ENCODE assay signal across 8 cellular contexts in the genomic region with DNA sequence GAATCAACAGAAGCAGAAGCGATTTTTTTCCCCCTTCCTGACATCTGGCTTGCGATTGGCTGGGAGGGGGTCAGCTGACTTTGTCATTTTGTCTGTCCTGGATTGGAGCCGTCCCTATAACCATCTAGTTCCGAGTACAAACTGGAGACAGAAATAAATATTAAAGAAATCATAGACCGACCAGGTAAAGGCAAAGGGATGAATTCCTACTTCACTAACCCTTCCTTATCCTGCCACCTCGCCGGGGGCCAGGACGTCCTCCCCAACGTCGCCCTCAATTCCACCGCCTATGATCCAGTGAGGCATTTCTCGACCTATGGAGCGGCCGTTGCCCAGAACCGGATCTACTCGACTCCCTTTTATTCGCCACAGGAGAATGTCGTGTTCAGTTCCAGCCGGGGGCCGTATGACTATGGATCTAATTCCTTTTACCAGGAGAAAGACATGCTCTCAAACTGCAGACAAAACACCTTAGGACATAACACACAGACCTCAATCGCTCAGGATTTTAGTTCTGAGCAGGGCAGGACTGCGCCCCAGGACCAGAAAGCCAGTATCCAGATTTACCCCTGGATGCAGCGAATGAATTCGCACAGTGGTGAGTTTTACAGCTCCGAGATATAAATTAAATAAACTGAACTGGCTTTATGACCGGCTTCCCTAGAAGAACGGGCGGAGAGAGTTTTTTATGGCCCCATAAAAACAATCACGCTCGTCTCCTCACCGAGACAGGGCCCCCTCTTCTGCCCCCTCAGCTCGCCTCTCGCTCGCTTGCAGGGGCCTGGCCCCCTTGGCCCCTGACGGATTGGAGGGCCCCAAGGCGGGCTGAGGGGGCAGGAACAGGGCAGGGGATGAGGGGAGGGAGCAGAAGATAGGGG. TPM values are rescaled to one million over a fixed set of nuclear protein-coding genes. Genes with fewer than 3 reads are reported as not detected.
A peak's percentile ranks its signal among the peaks of the same experiment; 100 is the strongest.
DNase-seq lines count a peak whose midpoint lies in the region; ATAC-seq, FAIRE-seq and TF ChIP-seq lines count a peak whose summit lies in the region.

A gene (plus strand): TSS at position 117 of the 878 bp plus-strand sequence. CDS start 82 bp downstream, at position 199.

- FAIRE-seq in D721Med (lab: Jason Lieb, UNC), result no peak

- no peak within 1 kb of the TSS for H3K27ac ChIP-seq in upper lobe of right lung

- no peak for TF ChIP-seq CTCF in upper lobe of right lung (IDR thresholded peaks at IDR 0.05)
- no peak for TF ChIP-seq CTCF in D721Med (IDR thresholded peaks at IDR 0.05; ENCODE audit: insufficient read depth, missing control alignments)

- peak within 1 kb of the TSS; percentile 36 for H3K4me3 ChIP-seq in upper lobe of right lung

- H3K9me3 ChIP-seq in T-helper 17 cell (ENCODE audit: control insufficient read depth, low read length, poor library complexity, severe bottlenecking) (peaks cover 12% of the 10 kb centered on the region), upper lobe of right lung (no peaks in the 10 kb centered on the region)

- peaks cover 92% of the 10 kb centered on the region for H3K27me3 ChIP-seq in upper lobe of right lung

- no peaks in the 10 kb centered on the region for H3K36me3 Mint-ChIP-seq in activated naive CD8-positive, alpha-beta T cell
- H3K36me3 Mint-ChIP-seq in activated naive CD8-positive, alpha-beta T cell treated with anti-CD3 and anti-CD28 coated beads, Interleukin-2, amount 50 U/mL, for 24 hours (ENCODE audit: low read depth), result no peaks in the 10 kb centered on the region
- H3K36me3 Mint-ChIP-seq in T-helper 17 cell (ENCODE audit: low read depth), result peaks cover 5% of the 10 kb centered on the region

- no peaks in the 10 kb centered on the region for H3K9me3 Mint-ChIP-seq in activated naive CD8-positive, alpha-beta T cell (ENCODE audit: low read depth)
- H3K9me3 Mint-ChIP-seq in activated naive CD8-positive, alpha-beta T cell treated with anti-CD3 and anti-CD28 coated beads, Interleukin-2, amount 50 U/mL, for 24 hours, result no peaks in the 10 kb centered on the region

- H3K4me3 Mint-ChIP-seq in activated naive CD8-positive, alpha-beta T cell, result peak within 1 kb of the TSS; percentile 37
- H3K4me3 Mint-ChIP-seq in activated naive CD8-positive, alpha-beta T cell treated with anti-CD3 and anti-CD28 coated beads, Interleukin-2, amount 50 U/mL, for 24 hours, result no peak within 1 kb of the TSS
- H3K4me3 Mint-ChIP-seq in T-helper 17 cell, result no peak within 1 kb of the TSS

- no peak for DNase-seq in activated naive CD8-positive, alpha-beta T cell treated with anti-CD3 and anti-CD28 coated beads, Interleukin-2, amount 50 U/mL, for 24 hours
- DNase-seq in T-helper 17 cell (no peak), kidney tubule cell (ENCODE audit: low spot score) (peak; percentile 46), upper lobe of right lung (no peak), D721Med (ENCODE audit: insufficient read length, low spot score) (no peak)

- no peak for ATAC-seq in activated naive CD8-positive, alpha-beta T cell treated with anti-CD3 and anti-CD28 coated beads, Interleukin-2, amount 50 U/mL, for 24 hours
- no peak for ATAC-seq in T-helper 17 cell
- ATAC-seq in upper lobe of right lung, result no peak
- no peak for ATAC-seq in HG02763 (IDR thresholded peaks at IDR 0.05; ENCODE audit: unreplicated experiment)
- ATAC-seq in GM21526 (IDR thresholded peaks at IDR 0.05; ENCODE audit: low FRiP score, unreplicated experiment), result no peak

- no peak within 1 kb of the TSS for H3K27ac Mint-ChIP-seq in activated naive CD8-positive, alpha-beta T cell
- H3K27ac Mint-ChIP-seq in activated naive CD8-positive, alpha-beta T cell treated with anti-CD3 and anti-CD28 coated beads, Interleukin-2, amount 50 U/mL, for 24 hours, result no peak within 1 kb of the TSS
- peak within 1 kb of the TSS; percentile 19 for H3K27ac Mint-ChIP-seq in T-helper 17 cell

- H3K27me3 Mint-ChIP-seq in activated naive CD8-positive, alpha-beta T cell, result peaks cover 43% of the 10 kb centered on the region
- H3K27me3 Mint-ChIP-seq in activated naive CD8-positive, alpha-beta T cell treated with anti-CD3 and anti-CD28 coated beads, Interleukin-2, amount 50 U/mL, for 24 hours, result peaks cover 87% of the 10 kb centered on the region
- peaks cover 92% of the 10 kb centered on the region for H3K27me3 Mint-ChIP-seq in T-helper 17 cell

- no peaks in the 10 kb centered on the region for H3K4me1 ChIP-seq in upper lobe of right lung

- peaks cover 36% of the 10 kb centered on the region for H3K4me1 Mint-ChIP-seq in activated naive CD8-positive, alpha-beta T cell (ENCODE audit: low read depth)
- peaks cover 19% of the 10 kb centered on the region for H3K4me1 Mint-ChIP-seq in activated naive CD8-positive, alpha-beta T cell treated with anti-CD3 and anti-CD28 coated beads, Interleukin-2, amount 50 U/mL, for 24 hours
- peaks cover 12% of the 10 kb centered on the region for H3K4me1 Mint-ChIP-seq in T-helper 17 cell

- no peaks in the 10 kb centered on the region for H3K36me3 ChIP-seq in upper lobe of right lung

- intact Hi-C loops in upper lobe of right lung (cut with DNase I), result no loop called here

RNA-seq across cellular contexts. Expression of the gene that starts here (rescaled TPM):
- total RNA-seq in T-helper 17 cell, result not detected
- total RNA-seq in upper lobe of right lung, result 1.4 TPM
